ENCODE assay signal across 8 cellular contexts in the genomic region with DNA sequence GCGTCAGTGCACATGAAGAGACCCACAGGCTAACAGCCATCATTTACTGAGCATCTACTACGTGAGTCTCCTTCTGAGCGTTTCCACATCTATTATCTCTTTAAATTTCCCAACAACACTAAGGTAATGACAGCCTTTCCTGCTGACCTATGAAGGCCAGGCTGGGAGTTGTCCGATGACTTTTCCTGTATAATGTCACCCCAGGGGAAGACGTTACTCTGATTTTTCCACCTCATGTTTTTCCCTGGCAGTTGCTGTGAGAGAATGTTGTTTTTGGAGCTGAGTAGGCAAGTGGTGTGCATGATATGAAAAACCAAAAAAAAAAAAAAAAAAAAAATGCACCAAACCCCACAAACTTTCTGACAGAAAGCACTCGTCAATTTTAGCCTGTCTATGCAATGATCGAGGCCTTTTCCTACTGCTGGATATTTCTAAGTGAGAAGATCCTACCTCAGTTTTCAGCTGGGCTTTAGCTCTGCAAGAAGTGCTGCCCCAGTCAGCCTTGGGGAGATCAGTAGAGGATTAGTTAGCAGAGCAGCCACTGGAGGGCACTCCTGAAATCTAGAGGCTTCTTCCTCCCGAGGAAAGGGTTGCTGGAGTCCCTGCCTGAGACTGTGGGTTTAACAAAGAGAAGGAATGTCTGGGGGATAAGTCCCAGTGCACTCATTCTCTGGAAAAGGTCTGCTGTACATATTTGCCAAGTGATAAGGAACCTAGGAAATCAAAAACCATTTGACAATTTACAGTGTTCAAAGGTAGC.
DNase-seq lines count a peak whose midpoint lies in the region; ATAC-seq and TF ChIP-seq lines count a peak whose summit lies in the region.

No MANE protein-coding gene starts in this region.

- H3K4me2 ChIP-seq in BLaER1 treated with 17β-estradiol and CSF1 and Interleukin-3, amounts not matched to agents 10 nM and 100 nM = peak overlapping the region in 9 of 11 experiments; percentile 17 to 79 (median 65); a peak in 17 of 22 replicates

- peaks cover 0 to 66% (median 42%) of the 10 kb centered on the region in 10 experiments; a peak in 17 of 20 replicates for H3K4me1 ChIP-seq in BLaER1 treated with 17β-estradiol and CSF1 and Interleukin-3, amounts not matched to agents 10 nM and 100 nM
- H3K4me1 ChIP-seq in upper lobe of right lung = peaks cover 13% of the 10 kb centered on the region

- H3K9ac ChIP-seq in BLaER1 treated with 17β-estradiol and CSF1 and Interleukin-3, amounts not matched to agents 10 nM and 100 nM = peak overlapping the region in 4 of 11 experiments; percentile 1 to 53 (median 40); a peak in 6 of 22 replicates

- ATAC-seq in GM18511 (IDR thresholded peaks at IDR 0.05; ENCODE audit: unreplicated experiment) = peak; percentile 86
- peak; percentile 65 for ATAC-seq in HG03354 (IDR thresholded peaks at IDR 0.05; ENCODE audit: poor library complexity, severe bottlenecking, unreplicated experiment)
- peak; percentile 83 for ATAC-seq in left colon
- peak; percentile 83 for ATAC-seq in upper lobe of right lung
- ATAC-seq in GM21381 (IDR thresholded peaks at IDR 0.05; ENCODE audit: unreplicated experiment) = no peak

- DNase-seq in NCI-H69 (lab: John Stamatoyannopoulos, UW) = peak; percentile 76
- peak; percentile 80 to 85 for DNase-seq in cardiac fibroblast (ENCODE audit: low read depth in 2 of 2)
- peak; percentile 31 to 63 for DNase-seq in left colon
- DNase-seq in upper lobe of right lung = no peak

- H3K9me3 ChIP-seq in BLaER1 treated with 17β-estradiol and CSF1 and Interleukin-3, amounts not matched to agents 10 nM and 100 nM (replicated peaks in 1 of 11) = peaks cover under 1 to 15% (median 10%) of the 10 kb centered on the region in 11 experiments; a peak in 15 of 22 replicates
- H3K9me3 ChIP-seq in upper lobe of right lung = no peaks in the 10 kb centered on the region

- peak overlapping the region in 4 of 11 experiments; percentile 19 to 50 (median 43); a peak in 7 of 22 replicates for H3K27ac ChIP-seq in BLaER1 treated with 17β-estradiol and CSF1 and Interleukin-3, amounts not matched to agents 10 nM and 100 nM
- no peak overlapping the region for H3K27ac ChIP-seq in upper lobe of right lung

- intact Hi-C loops in left colon (cut with DNase I, micrococcal nuclease) (no loop called here), upper lobe of right lung (cut with DNase I) (no loop called here)

- no peak overlapping the region for H3K4me3 ChIP-seq in BLaER1 treated with 17β-estradiol and CSF1 and Interleukin-3, amounts not matched to agents 10 nM and 100 nM
- H3K4me3 ChIP-seq in cardiac fibroblast (replicated peaks in 1 of 2; ENCODE audit: low read depth in 2 of 2, low read length in 2 of 2) = no peak overlapping the region
- H3K4me3 ChIP-seq in upper lobe of right lung = no peak overlapping the region

- TF ChIP-seq CTCF in cardiac fibroblast (IDR thresholded peaks at IDR 0.05; ENCODE audit: low read depth, low read length) = peak; percentile 70
- peak; percentile 46 for TF ChIP-seq CTCF in upper lobe of right lung (IDR thresholded peaks at IDR 0.05)

- H3K27me3 ChIP-seq in BLaER1 treated with 17β-estradiol and CSF1 and Interleukin-3, amounts not matched to agents 10 nM and 100 nM = no peaks in the 10 kb centered on the region
- no peaks in the 10 kb centered on the region for H3K27me3 ChIP-seq in upper lobe of right lung

- H4K20me1 ChIP-seq in BLaER1 treated with 17β-estradiol and CSF1 and Interleukin-3, amounts not matched to agents 10 nM and 100 nM = no peaks in the 10 kb centered on the region

- H3K36me3 ChIP-seq in BLaER1 treated with 17β-estradiol and CSF1 and Interleukin-3, amounts not matched to agents 10 nM and 100 nM = peaks cover 0 to 9% (median 0%) of the 10 kb centered on the region in 11 experiments; a peak in 2 of 22 replicates
- H3K36me3 ChIP-seq in upper lobe of right lung = no peaks in the 10 kb centered on the region
